In genomic region chr18:12990128-12990485, GRCh38 we compare ENCODE assay signal across 1 cellular context.
A peak's percentile ranks its signal among the peaks of the same experiment; 100 is the strongest.
TF ChIP-seq lines count a peak whose summit lies in the region.

No MANE protein-coding gene starts in this region.

TF ChIP-seq in HepG2, 621 proteins besides CTCF, POLR2A, EP300 and RAD21:
- TF ChIP-seq FOXP1 (IDR thresholded peaks at IDR 0.05) (peak; percentile 50; the same call in 1 of the 2 replicates), FOXP1 (CRISPR knock-in tag; IDR thresholded peaks at IDR 0.05) (no peak), ATF1 (CRISPR knock-in tag; IDR thresholded peaks at IDR 0.05) (no peak), MNT (IDR thresholded peaks at IDR 0.05) (peak; percentile 19; the same call in 1 of the 2 replicates), ZNF580 (CRISPR knock-in tag; IDR thresholded peaks at IDR 0.05; ENCODE audit: borderline replicate concordance, low read depth) (no peak), CBX5 (CRISPR knock-in tag; IDR thresholded peaks at IDR 0.05; ENCODE audit: borderline replicate concordance) (no peak), ZNF646 (CRISPR knock-in tag; IDR thresholded peaks at IDR 0.05) (peak; percentile 78), ZNF75D (CRISPR knock-in tag; IDR thresholded peaks at IDR 0.05; ENCODE audit: borderline replicate concordance) (no peak), HNRNPH1 (optimal IDR thresholded peaks at IDR 0.05; ENCODE audit: low read depth, low read length) (no peak), FOXO4 (CRISPR knock-in tag; conservative IDR thresholded peaks at IDR 0.05) (no peak), ZNF770 (CRISPR knock-in tag; IDR thresholded peaks at IDR 0.05) (no peak), LCORL (IDR thresholded peaks at IDR 0.05) (0 out of 2 replicates have a peak, but pooled peaks have one; percentile 20), LCORL (CRISPR knock-in tag; IDR thresholded peaks at IDR 0.05) (no peak), SALL1 (CRISPR knock-in tag; IDR thresholded peaks at IDR 0.05) (no peak), MEF2D (CRISPR knock-in tag; IDR thresholded peaks at IDR 0.05) (no peak), HDAC6 (IDR thresholded peaks at IDR 0.05; ENCODE audit: low read depth, low read length) (no peak), PAF1 (CRISPR knock-in tag; IDR thresholded peaks at IDR 0.05) (no peak), FOXA1 (IDR thresholded peaks at IDR 0.05) (0 out of 2 replicates have a peak, but pooled peaks have one; percentile 16), FOXA1 (CRISPR knock-in tag; IDR thresholded peaks at IDR 0.05) (no peak), ZBTB39 (CRISPR knock-in tag; IDR thresholded peaks at IDR 0.05) (no peak)
TF ChIP-seq in HepG2: peak in this region for 5.
